Comparison of ENCODE assay signal across 26 cellular contexts in the genomic region with DNA sequence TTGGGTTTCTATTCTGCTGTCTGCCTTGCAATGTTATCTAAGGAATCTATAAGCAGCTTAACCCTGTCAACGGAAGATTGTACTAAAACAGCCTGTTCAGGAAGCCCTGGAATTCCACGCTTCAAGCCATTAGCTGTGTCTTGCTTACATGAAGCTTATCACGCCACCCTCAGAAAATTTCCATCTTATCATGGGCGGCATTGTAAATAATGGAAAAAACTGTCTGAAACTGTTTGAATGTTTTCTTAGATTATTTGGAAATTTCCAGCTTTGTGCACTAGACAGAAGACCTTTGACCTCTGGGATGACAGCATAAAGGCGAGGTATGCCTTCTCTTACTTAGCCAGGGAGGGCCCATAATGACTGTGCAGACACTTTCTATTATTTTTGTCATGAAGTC.
DNase-seq lines count a peak whose midpoint lies in the region; ATAC-seq, FAIRE-seq and TF ChIP-seq lines count a peak whose summit lies in the region.
"Had no signal": no experiment of that assay in that cellular context is flagged by ENCODE, and none has a peak within 500 bp of the region (broad histone marks: within the 10 kb centered on the region; RNA-seq: fewer than 3 reads in every experiment).

No MANE protein-coding gene starts in this region.

- no peaks in the 10 kb centered on the region; the same call in none of the 2 replicates for H3K9me3 ChIP-seq in SJCRH30 (replicated peaks)
- H3K9me3 ChIP-seq in endothelial cell of umbilical vein (replicated peaks; ENCODE audit: control insufficient read depth, insufficient read depth, low read length), result no peaks in the 10 kb centered on the region
- H3K9me3 ChIP-seq: gastrocnemius medialis, MG63, prostate gland had no signal

- H3K9me1 ChIP-seq in endothelial cell of umbilical vein (replicated peaks; ENCODE audit: control insufficient read depth, extremely low read depth, insufficient read depth, low read length), result no peaks in the 10 kb centered on the region

- DNase-seq in SJCRH30, result peak; percentile 32 to 45
- DNase-seq in endothelial cell of umbilical vein (ENCODE audit: low read depth, low spot score), result peak; percentile 92
- no peak for DNase-seq in nephron progenitor cell
- DNase-seq in activated naive CD4-positive, alpha-beta T cell treated with anti-CD3 and anti-CD28 coated beads, Interleukin-2, amount 10 ng/mL, durations not matched to agents 7 days and 5 days, result no peak
- DNase-seq in stimulated activated effector memory CD8-positive, alpha-beta T cell treated with anti-CD3 and anti-CD28 coated beads, Interleukin-12 subunit alpha, Interleukin-12 subunit beta, amount 100 ng/mL, for 72 hours (ENCODE audit: low spot score in 2 of 2), result no peak
- no peak for DNase-seq in GF-D8 (lab: John Stamatoyannopoulos, UW)
- DNase-seq: activated B cell treated with CpG ODN at 0.5 μM for 24 hours; activated CD4-positive, alpha-beta T cell treated with anti-CD3 and anti-CD28 coated beads, Interleukin-2, amount 50 U/mL, for 48 hours; activated gamma-delta T cell treated with Interleukin-2 at 50 U/mL for 16 hours; amniotic stem cell; central memory CD4-positive, alpha-beta T cell; gastrocnemius medialis; GM23248; kidney glomerular epithelial cell; MG63; naive thymus-derived CD8-positive, alpha-beta T cell; NCI-H2227 treated with DMSO at 0.1 percent for 48 hours; PC-9; stimulated activated CD4-positive, alpha-beta T cell treated with anti-CD3 and anti-CD28 coated beads, Interleukin-4, amount 100 ng/mL, for 24 hours; T-helper 17 cell had no signal

- peak overlapping the region; percentile 27 for H3K27ac Mint-ChIP-seq in nephron progenitor cell
- H3K27ac Mint-ChIP-seq in activated naive CD4-positive, alpha-beta T cell treated with anti-CD3 and anti-CD28 coated beads, Interleukin-2, amount 10 ng/mL, durations not matched to agents 7 days and 5 days, result no peak overlapping the region
- H3K27ac Mint-ChIP-seq in stimulated activated effector memory CD8-positive, alpha-beta T cell treated with anti-CD3 and anti-CD28 coated beads, Interleukin-12 subunit alpha, Interleukin-12 subunit beta, amount 100 ng/mL, for 72 hours, result no peak overlapping the region
- H3K27ac Mint-ChIP-seq: activated B cell treated with CpG ODN at 0.5 μM for 24 hours; memory B cell; naive thymus-derived CD8-positive, alpha-beta T cell; T-helper 17 cell had no signal

- TF ChIP-seq CTCF in 22Rv1 (IDR thresholded peaks at IDR 0.05) (no peak), endothelial cell of umbilical vein (IDR thresholded peaks at IDR 0.05; ENCODE audit: extremely low read depth in 1 of 2, insufficient read depth in 1 of 2, low read depth in 1 of 2, low read length in 2 of 2) (no peak), nephron progenitor cell (IDR thresholded peaks at IDR 0.05) (no peak)

- peak; percentile 80 for FAIRE-seq in endothelial cell of umbilical vein (lab: Jason Lieb, UNC)
- FAIRE-seq: G401.6, urothelium cell line had no signal

- peaks cover 7% of the 10 kb centered on the region for H3K27me3 Mint-ChIP-seq in nephron progenitor cell (ENCODE audit: low read depth, poor library complexity)
- H3K27me3 Mint-ChIP-seq in activated naive CD4-positive, alpha-beta T cell treated with anti-CD3 and anti-CD28 coated beads, Interleukin-2, amount 10 ng/mL, durations not matched to agents 7 days and 5 days, result peaks cover 9% of the 10 kb centered on the region
- H3K27me3 Mint-ChIP-seq: activated B cell treated with CpG ODN at 0.5 μM for 24 hours, memory B cell, T-helper 17 cell had no signal

- peak overlapping the region; percentile 30; the same call in 1 of the 2 replicates for H3K27ac ChIP-seq in 22Rv1
- H3K27ac ChIP-seq in SJCRH30, result no peak overlapping the region; the same call in 1 of the 2 replicates
- peak overlapping the region; percentile 13 for H3K27ac ChIP-seq in endothelial cell of umbilical vein (ENCODE audit: insufficient read depth, low read depth, low read length)
- H3K27ac ChIP-seq: gastrocnemius medialis, GM23248, PC-9, prostate gland had no signal

- POLR2A ChIA-PET in endothelial cell of umbilical vein (lab: Charles Lee), result no interaction called here

- dilution Hi-C loops in endothelial cell of umbilical vein (cut with MboI; ENCODE audit: extremely low pct_ligation_motif_present, low sequenced_read_pairs), result no loop called here

- H3K36me3 ChIP-seq in SJCRH30 (no peaks in the 10 kb centered on the region), endothelial cell of umbilical vein (ENCODE audit: control insufficient read depth in 2 of 2, extremely low read depth in 1 of 2, insufficient read depth in 2 of 2, low read length in 2 of 2) (no peaks in the 10 kb centered on the region)
- H3K36me3 ChIP-seq: gastrocnemius medialis, MG63, prostate gland had no signal

- H3K4me3 Mint-ChIP-seq in nephron progenitor cell, result no peak overlapping the region
- no peak overlapping the region for H3K4me3 Mint-ChIP-seq in activated naive CD4-positive, alpha-beta T cell treated with anti-CD3 and anti-CD28 coated beads, Interleukin-2, amount 10 ng/mL, durations not matched to agents 7 days and 5 days
- H3K4me3 Mint-ChIP-seq in stimulated activated effector memory CD8-positive, alpha-beta T cell treated with anti-CD3 and anti-CD28 coated beads, Interleukin-12 subunit alpha, Interleukin-12 subunit beta, amount 100 ng/mL, for 72 hours, result no peak overlapping the region
- H3K4me3 Mint-ChIP-seq: activated B cell treated with CpG ODN at 0.5 μM for 24 hours; memory B cell; naive thymus-derived CD8-positive, alpha-beta T cell; T-helper 17 cell had no signal

- H4K20me1 ChIP-seq in endothelial cell of umbilical vein (replicated peaks; ENCODE audit: control insufficient read depth, extremely low read depth, insufficient read depth, low read length), result no peaks in the 10 kb centered on the region

- no peaks in the 10 kb centered on the region for H3K36me3 Mint-ChIP-seq in nephron progenitor cell (ENCODE audit: low read depth)
- H3K36me3 Mint-ChIP-seq in activated naive CD4-positive, alpha-beta T cell treated with anti-CD3 and anti-CD28 coated beads, Interleukin-2, amount 10 ng/mL, durations not matched to agents 7 days and 5 days, result no peaks in the 10 kb centered on the region
- H3K36me3 Mint-ChIP-seq in stimulated activated effector memory CD8-positive, alpha-beta T cell treated with anti-CD3 and anti-CD28 coated beads, Interleukin-12 subunit alpha, Interleukin-12 subunit beta, amount 100 ng/mL, for 72 hours, result no peaks in the 10 kb centered on the region
- H3K36me3 Mint-ChIP-seq: memory B cell had no signal

- H2AFZ ChIP-seq in endothelial cell of umbilical vein (ENCODE audit: low read depth, low read length), result no peak overlapping the region
- H2AFZ ChIP-seq: GM23248, PC-9 had no signal

- H3K27me3 ChIP-seq in SJCRH30 (no peaks in the 10 kb centered on the region), endothelial cell of umbilical vein (ENCODE audit: control insufficient read depth in 2 of 2, insufficient read depth in 2 of 2, low read length in 2 of 2) (no peaks in the 10 kb centered on the region)
- H3K27me3 ChIP-seq: gastrocnemius medialis, MG63 had no signal

- H3K9me3 Mint-ChIP-seq in nephron progenitor cell, result peaks cover 4% of the 10 kb centered on the region
- H3K9me3 Mint-ChIP-seq in activated naive CD4-positive, alpha-beta T cell treated with anti-CD3 and anti-CD28 coated beads, Interleukin-2, amount 10 ng/mL, durations not matched to agents 7 days and 5 days, result no peaks in the 10 kb centered on the region
- H3K9me3 Mint-ChIP-seq in stimulated activated effector memory CD8-positive, alpha-beta T cell treated with anti-CD3 and anti-CD28 coated beads, Interleukin-12 subunit alpha, Interleukin-12 subunit beta, amount 100 ng/mL, for 72 hours, result no peaks in the 10 kb centered on the region
- H3K9me3 Mint-ChIP-seq: activated B cell treated with CpG ODN at 0.5 μM for 24 hours, memory B cell had no signal

- CTCF ChIA-PET in endothelial cell of umbilical vein (lab: Charles Lee), result interaction anchor here (0.8 to 2.2 kb wide), 14 partner anchors 11 to 358 kb away, joined by 3 to 10 read pairs (median 4); no protein-coding TSS in a partner anchor
- CTCF ChIA-PET in activated naive CD4-positive, alpha-beta T cell treated with anti-CD3 and anti-CD28 coated beads, Interleukin-2, amount 10 ng/mL, durations not matched to agents 7 days and 5 days (lab: Charles Lee), result no interaction called here

- no TSS peak for BruUV-seq in endothelial cell of umbilical vein (replicated peaks; lab: Mats Ljungman, UMichigan)

- no peak overlapping the region for H3K9ac ChIP-seq in endothelial cell of umbilical vein (replicated peaks; ENCODE audit: extremely low read depth, insufficient read depth, low read length)
- H3K9ac ChIP-seq: GM23248 had no signal

- peak overlapping the region; percentile 49 for H3K4me2 ChIP-seq in endothelial cell of umbilical vein (ENCODE audit: insufficient read depth, low read length)
- H3K4me2 ChIP-seq: PC-9 had no signal

- H3K79me2 ChIP-seq in endothelial cell of umbilical vein (ENCODE audit: control insufficient read depth, insufficient read depth, low read length), result no peaks in the 10 kb centered on the region

- ATAC-seq in stimulated activated effector memory CD8-positive, alpha-beta T cell treated with anti-CD3 and anti-CD28 coated beads, Interleukin-12 subunit alpha, Interleukin-12 subunit beta, amount 100 ng/mL, for 72 hours, result no peak
- no peak for ATAC-seq in HG03095 (IDR thresholded peaks at IDR 0.05; ENCODE audit: unreplicated experiment)
- ATAC-seq: gastrocnemius medialis; naive thymus-derived CD8-positive, alpha-beta T cell; T-helper 17 cell had no signal

- no peak for TF ChIP-seq POLR2A in endothelial cell of umbilical vein (IDR thresholded peaks at IDR 0.05; ENCODE audit: low read depth, low read length)

- intact Hi-C loops in endothelial cell of umbilical vein (cut with micrococcal nuclease), result loop anchor here (2.0 to 10.0 kb wide), 2 partner anchors 54 to 250 kb away; no protein-coding TSS in a partner anchor

- peaks cover 24% of the 10 kb centered on the region for H3K4me1 Mint-ChIP-seq in nephron progenitor cell
- no peaks in the 10 kb centered on the region for H3K4me1 Mint-ChIP-seq in activated naive CD4-positive, alpha-beta T cell treated with anti-CD3 and anti-CD28 coated beads, Interleukin-2, amount 10 ng/mL, durations not matched to agents 7 days and 5 days
- H3K4me1 Mint-ChIP-seq in stimulated activated effector memory CD8-positive, alpha-beta T cell treated with anti-CD3 and anti-CD28 coated beads, Interleukin-12 subunit alpha, Interleukin-12 subunit beta, amount 100 ng/mL, for 72 hours, result no peaks in the 10 kb centered on the region
- H3K4me1 Mint-ChIP-seq: activated B cell treated with CpG ODN at 0.5 μM for 24 hours had no signal

- H3K4me1 ChIP-seq in SJCRH30, result peaks cover 11% of the 10 kb centered on the region
- H3K4me1 ChIP-seq in endothelial cell of umbilical vein (ENCODE audit: control insufficient read depth, extremely low read depth, insufficient read depth, low read length), result peaks cover 10% of the 10 kb centered on the region
- H3K4me1 ChIP-seq: gastrocnemius medialis, prostate gland had no signal

- H3K4me3 ChIP-seq in SJCRH30 (no peak overlapping the region), endothelial cell of umbilical vein (replicated peaks in 1 of 3; ENCODE audit: insufficient read depth in 1 of 3, low read depth in 1 of 3, low read length in 3 of 3) (no peak overlapping the region)
- H3K4me3 ChIP-seq: gastrocnemius medialis, GM23248, MG63, PC-9, prostate gland had no signal

TF ChIP-seq in endothelial cell of umbilical vein, 7 proteins besides CTCF, POLR2A, EP300 and RAD21 (continues in another document):
- TF ChIP-seq POLR2AphosphoS5 (IDR thresholded peaks at IDR 0.05; ENCODE audit: insufficient read depth, low read depth, low read length), result peak; percentile 64

Comparison
In these comparisons a context has a peak if more than half of its experiments do, and no peak if none do; other contexts are left out.
1. DNase-seq: peak in SJCRH30 (2 of 2) and endothelial cell of umbilical vein (single experiment); none in nephron progenitor cell (single experiment), activated naive CD4-positive, alpha-beta T cell treated with anti-CD3 and anti-CD28 coated beads, Interleukin-2, amount 10 ng/mL, durations not matched to agents 7 days and 5 days (single experiment), stimulated activated effector memory CD8-positive, alpha-beta T cell treated with anti-CD3 and anti-CD28 coated beads, Interleukin-12 subunit alpha, Interleukin-12 subunit beta, amount 100 ng/mL, for 72 hours (0 of 2) and GF-D8 (single experiment).